Comparison of ENCODE assay signal across 19 cellular contexts in genomic region chr10:96846395-96846794, GRCh38.
"Had no signal": no experiment of that assay in that cellular context is flagged by ENCODE, and none has a peak within 500 bp of the region (broad histone marks: within the 10 kb centered on the region; RNA-seq: fewer than 3 reads in every experiment).

No MANE protein-coding gene starts in this region.

- H3K36me3 ChIP-seq: ascending aorta had no signal

- H3K27me3 ChIP-seq: ascending aorta had no signal

- ATAC-seq: activated T-helper 17 cell treated with anti-CD3 and anti-CD28 coated beads, Interleukin-2, amount 50 U/mL, for 72 hours; left lobe of liver; naive thymus-derived CD8-positive, alpha-beta T cell; sciatic nerve; stimulated activated naive B cell treated with anti-CD40 and anti-IgM and Interleukin-4, amounts not matched to agents 10 μg/mL and 1 μg/mL and 100 μg/mL, for 72 hours had no signal

- H3K9me3 Mint-ChIP-seq: activated B cell treated with CpG ODN at 0.5 μM for 24 hours; activated CD4-positive, alpha-beta memory T cell treated with anti-CD3 and anti-CD28 coated beads for 36 hours; activated naive CD8-positive, alpha-beta T cell treated with anti-CD3 and anti-CD28 coated beads, Interleukin-2, amount 10 ng/mL, durations not matched to agents 7 days and 5 days; activated T-helper 17 cell treated with anti-CD3 and anti-CD28 coated beads, Interleukin-2, amount 50 U/mL, for 72 hours; naive thymus-derived CD8-positive, alpha-beta T cell; stimulated activated naive B cell treated with anti-CD40 and anti-IgM and Interleukin-4, amounts not matched to agents 10 μg/mL and 1 μg/mL and 100 μg/mL, for 72 hours; T-helper 2 cell treated with Interferon-gamma antibody and Interleukin-4, amounts not matched to agents 5 μg/mL and 100 μg/mL, for 36 hours had no signal

- H3K4me3 ChIP-seq: ascending aorta had no signal

- H3K36me3 Mint-ChIP-seq: activated CD4-positive, alpha-beta memory T cell treated with anti-CD3 and anti-CD28 coated beads for 36 hours had no signal

- DNase-seq: activated B cell treated with CpG ODN at 0.5 μM for 24 hours; activated CD4-positive, alpha-beta memory T cell treated with anti-CD3 and anti-CD28 coated beads for 36 hours; activated CD4-positive, alpha-beta T cell treated with anti-CD3 and anti-CD28 coated beads for 4 hours; activated naive CD4-positive, alpha-beta T cell; activated naive CD8-positive, alpha-beta T cell treated with anti-CD3 and anti-CD28 coated beads, Interleukin-2, amount 10 ng/mL, durations not matched to agents 7 days and 5 days; activated T-cell treated with anti-CD3 and anti-CD28 coated beads for 4 hours; cerebellar nuclear complex; cortex of kidney; hypothalamus; islet precursor cell; naive thymus-derived CD8-positive, alpha-beta T cell; stimulated activated CD4-positive, alpha-beta T cell treated with anti-CD3 and anti-CD28 coated beads, Interleukin-4, amount 100 ng/mL, for 4 hours; stimulated activated naive B cell treated with anti-CD40 and anti-IgM and Interleukin-4, amounts not matched to agents 10 μg/mL and 1 μg/mL and 100 μg/mL, for 72 hours; SW 1271 had no signal

- H3K27ac Mint-ChIP-seq: activated B cell treated with CpG ODN at 0.5 μM for 24 hours; activated CD4-positive, alpha-beta memory T cell treated with anti-CD3 and anti-CD28 coated beads for 36 hours; activated naive CD8-positive, alpha-beta T cell treated with anti-CD3 and anti-CD28 coated beads, Interleukin-2, amount 10 ng/mL, durations not matched to agents 7 days and 5 days; activated T-helper 17 cell treated with anti-CD3 and anti-CD28 coated beads, Interleukin-2, amount 50 U/mL, for 72 hours; T-helper 2 cell treated with Interferon-gamma antibody and Interleukin-4, amounts not matched to agents 5 μg/mL and 100 μg/mL, for 36 hours had no signal

- H3K27me3 Mint-ChIP-seq: activated B cell treated with CpG ODN at 0.5 μM for 24 hours; activated CD4-positive, alpha-beta memory T cell treated with anti-CD3 and anti-CD28 coated beads for 36 hours; activated naive CD8-positive, alpha-beta T cell treated with anti-CD3 and anti-CD28 coated beads, Interleukin-2, amount 10 ng/mL, durations not matched to agents 7 days and 5 days; activated T-helper 17 cell treated with anti-CD3 and anti-CD28 coated beads, Interleukin-2, amount 50 U/mL, for 72 hours; naive thymus-derived CD8-positive, alpha-beta T cell; stimulated activated naive B cell treated with anti-CD40 and anti-IgM and Interleukin-4, amounts not matched to agents 10 μg/mL and 1 μg/mL and 100 μg/mL, for 72 hours had no signal

- H3K9me3 ChIP-seq: ascending aorta had no signal

- H3K27ac ChIP-seq: ascending aorta had no signal

- H3K4me3 Mint-ChIP-seq: activated B cell treated with CpG ODN at 0.5 μM for 24 hours; activated CD4-positive, alpha-beta memory T cell treated with anti-CD3 and anti-CD28 coated beads for 36 hours; activated naive CD8-positive, alpha-beta T cell treated with anti-CD3 and anti-CD28 coated beads, Interleukin-2, amount 10 ng/mL, durations not matched to agents 7 days and 5 days; activated T-helper 17 cell treated with anti-CD3 and anti-CD28 coated beads, Interleukin-2, amount 50 U/mL, for 72 hours; stimulated activated naive B cell treated with anti-CD40 and anti-IgM and Interleukin-4, amounts not matched to agents 10 μg/mL and 1 μg/mL and 100 μg/mL, for 72 hours; T-helper 2 cell treated with Interferon-gamma antibody and Interleukin-4, amounts not matched to agents 5 μg/mL and 100 μg/mL, for 36 hours had no signal
